In the genomic region with DNA sequence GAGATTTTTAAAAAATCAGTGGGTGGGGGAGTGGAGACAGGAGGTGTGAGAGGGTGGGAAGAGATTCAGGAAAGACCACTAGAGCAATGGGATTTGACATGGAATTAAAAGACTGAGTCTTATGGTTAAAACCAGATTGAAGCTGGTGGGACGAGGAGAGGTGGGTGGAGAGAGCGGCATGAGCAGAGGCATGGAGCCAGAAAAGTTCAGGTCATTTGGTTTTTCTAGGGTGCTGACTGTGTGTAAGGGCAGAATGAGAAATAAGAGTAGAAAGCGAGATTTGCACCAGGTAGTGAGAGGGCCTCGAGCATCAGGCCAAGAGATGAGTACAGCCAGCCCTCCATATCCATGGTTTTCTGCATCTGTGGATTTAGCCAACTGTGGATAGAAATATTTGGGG, we compare ENCODE assay signal across 22 cellular contexts.
DNase-seq lines count a peak whose midpoint lies in the region; ATAC-seq and TF ChIP-seq lines count a peak whose summit lies in the region.
"Had no signal": no experiment of that assay in that cellular context is flagged by ENCODE, and none has a peak within 500 bp of the region (broad histone marks: within the 10 kb centered on the region; RNA-seq: fewer than 3 reads in every experiment).

No MANE protein-coding gene starts in this region.

- H3K4me1 ChIP-seq in ascending aorta (peaks cover 8 to 52% of the 10 kb centered on the region in 2 donors), thoracic aorta (ENCODE audit: control insufficient read depth in 1 of 2, low read depth in 2 of 2) (peaks cover 33 to 74% of the 10 kb centered on the region in 2 donors)

- peaks cover 78% of the 10 kb centered on the region for H3K4me1 Mint-ChIP-seq in endothelial cell (ENCODE audit: unreplicated experiment)
- peaks cover 61% of the 10 kb centered on the region for H3K4me1 Mint-ChIP-seq in osteocyte (ENCODE audit: unreplicated experiment)
- H3K4me1 Mint-ChIP-seq: CD4-positive, alpha-beta memory T cell had no signal

- TF ChIP-seq CTCF in ascending aorta (IDR thresholded peaks at IDR 0.05) (no peak), endothelial cell (IDR thresholded peaks at IDR 0.05; ENCODE audit: unreplicated experiment) (no peak), osteocyte (IDR thresholded peaks at IDR 0.05) (no peak), thoracic aorta (IDR thresholded peaks at IDR 0.05) (no peak), brain microvascular endothelial cell (IDR thresholded peaks at IDR 0.05; ENCODE audit: low read depth, low read length, missing control alignments) (no peak)

- in situ Hi-C loops in brain microvascular endothelial cell (cut with HindIII; ENCODE audit: low pct_ligation_motif_present, low sequenced_read_pairs): no loop called here

- H3K9me3 ChIP-seq in ascending aorta: no peaks in the 10 kb centered on the region
- H3K9me3 ChIP-seq in thoracic aorta: no peaks in the 10 kb centered on the region
- H3K9me3 ChIP-seq: mucosa of descending colon, right lobe of liver, SJSA1 had no signal

- DNase-seq in ascending aorta (ENCODE audit: low spot score in 2 of 2) (no peak), endothelial cell (ENCODE audit: low spot score) (no peak), osteocyte (ENCODE audit: extremely low spot score, unreplicated experiment) (peak; percentile 5), thoracic aorta (ENCODE audit: low spot score) (no peak), germinal center (ENCODE audit: low spot score) (no peak), brain microvascular endothelial cell (no peak), NCI-H1436 (lab: John Stamatoyannopoulos, UW) (no peak)
- DNase-seq: activated CD4-positive, alpha-beta T cell treated with anti-CD3 and anti-CD28 coated beads, Interleukin-2, amount 50 U/mL, for 48 hours; activated naive CD4-positive, alpha-beta T cell treated with anti-CD3 and anti-CD28 coated beads for 36 hours; anterior cingulate cortex; CD4-positive, alpha-beta memory T cell; DMS53; MM.1S; mucosa of descending colon; NCI-H187; NCI-H226; nucleus accumbens; PC-9; right lobe of liver; WERI-Rb-1 had no signal

- ATAC-seq in thoracic aorta (ENCODE audit: insufficient number of reproducible peaks, low FRiP score, low read depth) (no peak), HG02610 (IDR thresholded peaks at IDR 0.05; ENCODE audit: unreplicated experiment) (no peak)
- ATAC-seq: mucosa of descending colon, right lobe of liver had no signal

- H3K27ac ChIP-seq in ascending aorta (peak overlapping the region; percentile 91 to 97), thoracic aorta (peak overlapping the region; percentile 87 to 97), brain microvascular endothelial cell (no peak overlapping the region)
- H3K27ac ChIP-seq: PC-9, right lobe of liver, SJSA1, WERI-Rb-1 had no signal

- intact Hi-C loops in ascending aorta (cut with DNase I): loop anchor here (5.0 kb wide), 1 partner anchor 242 kb away; no protein-coding TSS in a partner anchor

- H3K9me3 Mint-ChIP-seq in endothelial cell (ENCODE audit: unreplicated experiment) (no peaks in the 10 kb centered on the region), osteocyte (ENCODE audit: unreplicated experiment) (no peaks in the 10 kb centered on the region)
- H3K9me3 Mint-ChIP-seq: activated naive CD4-positive, alpha-beta T cell treated with anti-CD3 and anti-CD28 coated beads for 36 hours; CD4-positive, alpha-beta memory T cell had no signal

- H3K4me3 ChIP-seq in ascending aorta (peak overlapping the region; percentile 35 to 73), thoracic aorta (peak overlapping the region; percentile 78), brain microvascular endothelial cell (ENCODE audit: low read depth, low read length) (no peak overlapping the region)
- H3K4me3 ChIP-seq: mucosa of descending colon, PC-9, right lobe of liver, SJSA1 had no signal

- no peak overlapping the region for H3K27ac Mint-ChIP-seq in endothelial cell (ENCODE audit: unreplicated experiment)
- H3K27ac Mint-ChIP-seq in osteocyte (ENCODE audit: unreplicated experiment): no peak overlapping the region
- H3K27ac Mint-ChIP-seq: activated naive CD4-positive, alpha-beta T cell treated with anti-CD3 and anti-CD28 coated beads for 36 hours had no signal

- H3K36me3 Mint-ChIP-seq in endothelial cell (ENCODE audit: low read depth, unreplicated experiment) (peaks cover 5% of the 10 kb centered on the region), osteocyte (ENCODE audit: unreplicated experiment) (peaks cover 7% of the 10 kb centered on the region)

- H3K36me3 ChIP-seq in ascending aorta (no peaks in the 10 kb centered on the region), thoracic aorta (no peaks in the 10 kb centered on the region), brain microvascular endothelial cell (replicated peaks) (no peaks in the 10 kb centered on the region)
- H3K36me3 ChIP-seq: SJSA1 had no signal

- H3K27me3 Mint-ChIP-seq in endothelial cell (ENCODE audit: unreplicated experiment): peaks cover 4% of the 10 kb centered on the region
- no peaks in the 10 kb centered on the region for H3K27me3 Mint-ChIP-seq in osteocyte (ENCODE audit: unreplicated experiment)
- H3K27me3 Mint-ChIP-seq: CD4-positive, alpha-beta memory T cell had no signal

- H3K4me3 Mint-ChIP-seq in endothelial cell (ENCODE audit: unreplicated experiment): peak overlapping the region; percentile 28
- peak overlapping the region; percentile 79 for H3K4me3 Mint-ChIP-seq in osteocyte (ENCODE audit: unreplicated experiment)
- H3K4me3 Mint-ChIP-seq: activated naive CD4-positive, alpha-beta T cell treated with anti-CD3 and anti-CD28 coated beads for 36 hours; CD4-positive, alpha-beta memory T cell had no signal

- H3K27me3 ChIP-seq in ascending aorta: no peaks in the 10 kb centered on the region
- no peaks in the 10 kb centered on the region for H3K27me3 ChIP-seq in thoracic aorta (replicated peaks; ENCODE audit: insufficient read depth)
- no peaks in the 10 kb centered on the region for H3K27me3 ChIP-seq in brain microvascular endothelial cell (replicated peaks)
- H3K27me3 ChIP-seq: right lobe of liver, SJSA1 had no signal
